Comparison of ENCODE assay signal across 27 cellular contexts in genomic region chr5:126881821-126882220, GRCh38.
"Had no signal": no experiment of that assay in that cellular context is flagged by ENCODE, and none has a peak within 500 bp of the region (broad histone marks: within the 10 kb centered on the region; RNA-seq: fewer than 3 reads in every experiment).

No MANE protein-coding gene starts in this region.

- H3K36me3 ChIP-seq: suprapubic skin, thoracic aorta, thyroid gland, tibial artery, tibial nerve, transverse colon, upper lobe of left lung, upper lobe of right lung, uterus, vagina had no signal

- H3K9me3 ChIP-seq: stomach, suprapubic skin, testis, thoracic aorta, thyroid gland, tibial artery, tibial nerve, transverse colon, upper lobe of left lung, upper lobe of right lung, uterus, vagina had no signal

- FAIRE-seq: urothelium cell line had no signal

- H3K27me3 ChIP-seq: stomach, suprapubic skin, testis, thyroid gland, tibial artery, tibial nerve, transverse colon, upper lobe of left lung, upper lobe of right lung, uterus, vagina had no signal

- H3K4me3 ChIP-seq: stomach, suprapubic skin, testis, thoracic aorta, thyroid gland, tibial artery, tibial nerve, transverse colon, upper lobe of left lung, upper lobe of right lung, uterus, vagina had no signal

- ATAC-seq: stimulated activated effector memory CD8-positive, alpha-beta T cell treated with anti-CD3 and anti-CD28 coated beads, Interleukin-12 subunit alpha, Interleukin-12 subunit beta, amount 100 ng/mL, for 72 hours; stimulated activated memory B cell treated with anti-CD40 and anti-IgM and Interleukin-4, amounts not matched to agents 10 μg/mL and 1 μg/mL and 100 μg/mL, for 72 hours; stimulated activated naive B cell treated with anti-CD40 and anti-IgM and Interleukin-4, amounts not matched to agents 10 μg/mL and 1 μg/mL and 100 μg/mL, for 72 hours; stimulated activated naive CD8-positive, alpha-beta T cell treated with anti-CD3 and anti-CD28 coated beads, Interleukin-15, amount 100 ng/mL, for 72 hours; stimulated activated naive CD8-positive, alpha-beta T cell treated with anti-CD3 and anti-CD28 coated beads, Interleukin-15, Interleukin-2, amounts not matched to agents 100 U/mL and 50 U/mL, for 24 hours; upper lobe of right lung had no signal

- H3K27ac ChIP-seq: stomach, suprapubic skin, testis, thoracic aorta, thyroid gland, tibial artery, tibial nerve, transverse colon, upper lobe of left lung, upper lobe of right lung, uterus, vagina had no signal

- DNase-seq: stimulated activated CD4-positive, alpha-beta T cell treated with anti-CD3 and anti-CD28 coated beads, Interleukin-2, amount 100 ng/mL, for 48 hours; stimulated activated CD4-positive, alpha-beta T cell treated with anti-CD3 and anti-CD28 coated beads, Interleukin-4, amount 100 ng/mL, for 1 hour; stimulated activated CD4-positive, alpha-beta T cell treated with anti-CD3 and anti-CD28 coated beads, Interleukin-4, amount 100 ng/mL, for 24 hours; stimulated activated CD4-positive, alpha-beta T cell treated with anti-CD3 and anti-CD28 coated beads, Interleukin-4, amount 100 ng/mL, for 4 hours; stimulated activated CD8-positive, alpha-beta memory T cell treated with anti-CD3 and anti-CD28 coated beads, Interleukin-4, amount 100 ng/mL, for 48 hours; stimulated activated naive B cell treated with anti-CD40 and anti-IgM and Interleukin-4, amounts not matched to agents 10 μg/mL and 1 μg/mL and 100 μg/mL, for 72 hours; stimulated activated naive CD4-positive, alpha-beta T cell; stimulated activated naive CD4-positive, alpha-beta T cell treated with Interleukin-2 at 50 U/mL for 16 hours; stimulated activated naive CD8-positive, alpha-beta T cell treated with anti-CD3 and anti-CD28 coated beads, Interleukin-15, amount 100 ng/mL, for 72 hours; stimulated activated naive CD8-positive, alpha-beta T cell treated with anti-CD3 and anti-CD28 coated beads, Interleukin-15, Interleukin-2, amounts not matched to agents 100 U/mL and 50 U/mL, for 24 hours; stomach; substantia nigra; testis; thyroid gland; tibial artery; transverse colon; trophoblast cell; upper lobe of left lung; upper lobe of right lung; uterus had no signal

- H3K4me1 ChIP-seq: suprapubic skin, thyroid gland, tibial artery, tibial nerve, upper lobe of right lung, uterus, vagina had no signal
